In the genomic region with DNA sequence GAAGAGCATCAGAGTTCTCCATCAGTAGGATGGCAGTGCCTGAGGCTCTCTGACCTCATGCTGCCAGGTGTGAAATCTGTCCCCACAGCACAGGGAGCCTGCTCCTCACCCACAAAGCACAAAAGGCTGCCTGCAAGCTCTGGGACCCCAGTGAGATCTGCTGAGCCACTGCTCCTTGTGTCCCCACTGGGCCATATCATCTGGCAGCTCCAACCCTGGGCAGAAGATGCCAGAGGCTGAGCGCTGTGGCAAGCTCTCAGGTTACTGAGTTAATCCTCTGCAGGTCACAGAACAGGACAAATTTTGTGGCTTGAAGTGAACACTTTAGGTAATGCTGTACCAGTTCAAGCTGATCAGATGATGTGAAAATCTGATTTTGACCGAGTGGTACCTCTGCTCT, we compare ENCODE assay signal across 14 cellular contexts. TPM values are rescaled to one million over a fixed set of nuclear protein-coding genes. Genes with fewer than 3 reads are reported as not detected.
DNase-seq lines count a peak whose midpoint lies in the region; ATAC-seq and TF ChIP-seq lines count a peak whose summit lies in the region.
"Had no signal": no experiment of that assay in that cellular context is flagged by ENCODE, and none has a peak within 500 bp of the region (broad histone marks: within the 10 kb centered on the region; RNA-seq: fewer than 3 reads in every experiment).

No MANE protein-coding gene starts in this region.

- ATAC-seq in GM18861 (IDR thresholded peaks at IDR 0.05; ENCODE audit: unreplicated experiment) (no peak), HG03442 (IDR thresholded peaks at IDR 0.05; ENCODE audit: unreplicated experiment) (no peak), GM21360 (IDR thresholded peaks at IDR 0.05; ENCODE audit: unreplicated experiment) (no peak)

- no peaks in the 10 kb centered on the region for H3K9me3 Mint-ChIP-seq in mesothelial cell of epicardium
- H3K9me3 Mint-ChIP-seq: activated CD4-positive, alpha-beta T cell treated with anti-CD3 and anti-CD28 coated beads, Interleukin-2, amount 10 ng/mL, durations not matched to agents 24 days and 14 days; IgD-negative memory B cell; T-helper 2 cell treated with Interferon-gamma antibody and Interleukin-4, amounts not matched to agents 5 μg/mL and 100 μg/mL, for 36 hours had no signal

- H3K27ac ChIP-seq in esophagus squamous epithelium (peak overlapping the region in 3 of 4 donors; percentile 17 to 56 (median 45)), subcutaneous abdominal adipose tissue (ENCODE audit: low read depth, low read length) (no peak overlapping the region)

- H3K27me3 ChIP-seq in NT2/D1 (ENCODE audit: insufficient read depth, insufficient read length) (no peaks in the 10 kb centered on the region), esophagus squamous epithelium (no peaks in the 10 kb centered on the region), subcutaneous abdominal adipose tissue (ENCODE audit: control insufficient read depth in 5 of 5, insufficient read depth in 4 of 5, low read length in 5 of 5) (no peaks in the 10 kb centered on the region)
- H3K27me3 ChIP-seq: BE2C had no signal

- peak overlapping the region; percentile 64 for H3K27ac Mint-ChIP-seq in mesothelial cell of epicardium
- H3K27ac Mint-ChIP-seq: activated CD4-positive, alpha-beta T cell treated with anti-CD3 and anti-CD28 coated beads, Interleukin-2, amount 10 ng/mL, durations not matched to agents 24 days and 14 days; IgD-negative memory B cell; T-helper 2 cell treated with Interferon-gamma antibody and Interleukin-4, amounts not matched to agents 5 μg/mL and 100 μg/mL, for 36 hours had no signal

- WGBS in esophagus squamous epithelium, 2 donors: 91 to 94% methylated on average over 1 to 2 of the region's 2 CpGs

- H3K36me3 ChIP-seq in NT2/D1 (ENCODE audit: insufficient read depth, insufficient read length, low read length) (peaks cover 16% of the 10 kb centered on the region), esophagus squamous epithelium (peaks cover 0 to 66% (median 6%) of the 10 kb centered on the region in 3 donors), subcutaneous abdominal adipose tissue (ENCODE audit: control insufficient read depth in 5 of 5, insufficient read depth in 5 of 5, low read length in 5 of 5) (peaks cover 3 to 16% (median 7%) of the 10 kb centered on the region in 5 donors)

- peaks cover 13% of the 10 kb centered on the region for H3K36me3 Mint-ChIP-seq in mesothelial cell of epicardium

- no peak for TF ChIP-seq CTCF in esophagus squamous epithelium (IDR thresholded peaks at IDR 0.05)
- TF ChIP-seq CTCF in mesothelial cell of epicardium (IDR thresholded peaks at IDR 0.05; ENCODE audit: unreplicated experiment): no peak

- peaks cover 19% of the 10 kb centered on the region for H3K4me1 ChIP-seq in NT2/D1 (ENCODE audit: insufficient read depth, insufficient read length)
- peaks cover 0 to 36% (median 7%) of the 10 kb centered on the region in 3 donors for H3K4me1 ChIP-seq in esophagus squamous epithelium
- peaks cover 11 to 39% (median 17%) of the 10 kb centered on the region in 5 donors for H3K4me1 ChIP-seq in subcutaneous abdominal adipose tissue (ENCODE audit: control insufficient read depth in 5 of 5, insufficient read depth in 5 of 5, low read length in 5 of 5)

- no peak overlapping the region for H3K4me3 Mint-ChIP-seq in mesothelial cell of epicardium
- H3K4me3 Mint-ChIP-seq: activated CD4-positive, alpha-beta T cell treated with anti-CD3 and anti-CD28 coated beads, Interleukin-2, amount 10 ng/mL, durations not matched to agents 24 days and 14 days; IgD-negative memory B cell; T-helper 2 cell treated with Interferon-gamma antibody and Interleukin-4, amounts not matched to agents 5 μg/mL and 100 μg/mL, for 36 hours had no signal

- H3K27me3 Mint-ChIP-seq in mesothelial cell of epicardium (ENCODE audit: low read depth): no peaks in the 10 kb centered on the region
- H3K27me3 Mint-ChIP-seq: activated CD4-positive, alpha-beta T cell treated with anti-CD3 and anti-CD28 coated beads, Interleukin-2, amount 10 ng/mL, durations not matched to agents 24 days and 14 days; IgD-negative memory B cell had no signal

- intact Hi-C loops in esophagus squamous epithelium (cut with DNase I): no loop called here

- no peak overlapping the region for H3K4me3 ChIP-seq in NT2/D1 (ENCODE audit: insufficient read length, low read depth)
- no peak overlapping the region for H3K4me3 ChIP-seq in esophagus squamous epithelium
- H3K4me3 ChIP-seq in subcutaneous abdominal adipose tissue (ENCODE audit: low read depth in 1 of 5, low read length in 5 of 5): no peak overlapping the region

- H3K4me1 Mint-ChIP-seq in mesothelial cell of epicardium: peaks cover 80% of the 10 kb centered on the region
- H3K4me1 Mint-ChIP-seq: IgD-negative memory B cell had no signal

- H3K9me3 ChIP-seq in NT2/D1 (ENCODE audit: insufficient read depth, low read length) (no peaks in the 10 kb centered on the region), esophagus squamous epithelium (no peaks in the 10 kb centered on the region), subcutaneous abdominal adipose tissue (ENCODE audit: control insufficient read depth in 5 of 5, low read length in 5 of 5) (no peaks in the 10 kb centered on the region)
- H3K9me3 ChIP-seq: BE2C had no signal

- DNase-seq in NT2/D1 (ENCODE audit: low read depth, low spot score): no peak
- DNase-seq in esophagus squamous epithelium (lab: John Stamatoyannopoulos, UW): no peak
- no peak for DNase-seq in mesothelial cell of epicardium (ENCODE audit: low spot score in 2 of 2, unreplicated experiment in 2 of 2)
- DNase-seq in GM19240 (ENCODE audit: insufficient read length, low spot score): no peak
- DNase-seq: activated CD4-positive, alpha-beta T cell treated with anti-CD3 and anti-CD28 coated beads, Interleukin-2, amount 10 ng/mL, durations not matched to agents 24 days and 14 days; BE2C; NCI-H1092 treated with DMSO at 0.1 percent for 48 hours; NCI-H69 had no signal

- no peak for TF ChIP-seq POLR2A in esophagus squamous epithelium (IDR thresholded peaks at IDR 0.05)

- peak overlapping the region; percentile 18 for H3K9ac ChIP-seq in NT2/D1 (ENCODE audit: insufficient read length, low read depth)
- H3K9ac ChIP-seq in subcutaneous abdominal adipose tissue (ENCODE audit: low read length in 5 of 5): peak overlapping the region in 3 of 5 donors; percentile 27 to 40 (median 40)

RNA-seq across cellular contexts. Expression of gene ERN1, which starts 26.7 kb away (rescaled TPM):
- total RNA-seq in esophagus squamous epithelium (10 to 100 TPM in 3 of 4 donors, 1 to 10 TPM in 1; 9.2 to 19.1 (median 15.1) TPM), mesothelial cell of epicardium (16.4 to 20.6 TPM (median 17.9 TPM) in 3 replicates)
